In the genomic region with DNA sequence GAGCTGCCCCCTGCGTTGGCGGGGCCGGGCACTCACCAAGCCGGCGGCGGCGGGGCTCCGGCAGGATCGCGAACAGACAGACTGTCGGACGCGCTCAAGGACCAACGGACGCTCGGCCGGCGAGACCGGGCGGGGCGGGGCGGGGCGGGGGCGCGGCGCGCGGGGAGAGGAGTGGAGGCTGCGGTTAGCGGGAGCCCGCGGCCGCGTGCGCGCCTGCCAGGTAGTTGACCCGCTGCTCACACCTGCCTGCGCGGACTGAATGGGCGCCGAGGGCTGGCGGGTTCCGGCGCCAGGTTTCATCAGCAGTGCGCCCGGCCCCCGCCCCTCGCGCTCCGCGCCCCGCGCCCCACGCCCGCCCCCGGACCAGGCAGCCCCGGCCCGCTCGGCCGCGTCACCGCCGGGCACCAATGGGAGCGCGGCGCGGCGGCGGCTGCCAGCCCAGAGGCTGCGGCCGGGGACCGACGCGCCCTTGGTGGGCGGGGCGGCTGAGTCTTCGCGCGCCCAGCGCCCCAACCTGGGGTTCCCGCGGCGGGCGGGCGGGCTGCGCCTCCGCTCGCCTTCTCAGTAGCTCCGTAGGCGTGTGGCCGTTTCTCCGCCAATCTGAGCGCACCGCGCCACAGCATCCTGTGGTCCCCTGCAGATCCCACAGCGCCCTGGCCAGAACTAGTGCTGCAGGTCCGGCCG, we compare ENCODE assay signal across 1 cellular context.
TF ChIP-seq lines count a peak whose summit lies in the region.

A gene (minus strand): TSS at position 309 of the 684 bp plus-strand sequence. CDS start 59,500 bp downstream, outside the sequence.

TF ChIP-seq in HepG2, 621 proteins besides CTCF, POLR2A, EP300 and RAD21 (continued from another document and continues in another):
- TF ChIP-seq ZNF766 (CRISPR knock-in tag; IDR thresholded peaks at IDR 0.05; ENCODE audit: borderline replicate concordance) (no peak), SP140L (CRISPR knock-in tag; IDR thresholded peaks at IDR 0.05; ENCODE audit: borderline replicate concordance) (no peak), ZSCAN20 (CRISPR knock-in tag; IDR thresholded peaks at IDR 0.05; ENCODE audit: borderline replicate concordance) (no peak), ZNF672 (CRISPR knock-in tag; IDR thresholded peaks at IDR 0.05) (no peak), MZF1 (CRISPR knock-in tag; IDR thresholded peaks at IDR 0.05; ENCODE audit: borderline replicate concordance) (no peak), PHF8 (CRISPR knock-in tag; IDR thresholded peaks at IDR 0.05) (0 out of 2 replicates have a peak, but pooled peaks have one; percentile 22), XBP1 (CRISPR knock-in tag; IDR thresholded peaks at IDR 0.05) (no peak), RFX5 (IDR thresholded peaks at IDR 0.05; ENCODE audit: low read depth, low read length) (no peak), ZNF768 (CRISPR knock-in tag; IDR thresholded peaks at IDR 0.05) (peak; percentile 16; the same call in 1 of the 2 replicates), SALL1 (CRISPR knock-in tag; IDR thresholded peaks at IDR 0.05) (peak; percentile 52), PRMT3 (CRISPR knock-in tag; IDR thresholded peaks at IDR 0.05; ENCODE audit: borderline replicate concordance, low read depth) (no peak; the same call in 1 of the 2 replicates), KDM2A (CRISPR knock-in tag; IDR thresholded peaks at IDR 0.05; ENCODE audit: borderline replicate concordance, low read depth) (peak; percentile 47; the same call in 1 of the 2 replicates), NR2C2 (CRISPR knock-in tag; IDR thresholded peaks at IDR 0.05; ENCODE audit: borderline replicate concordance) (no peak), ZNF530 (CRISPR knock-in tag; IDR thresholded peaks at IDR 0.05; ENCODE audit: low read depth) (no peak), SRF (IDR thresholded peaks at IDR 0.05; ENCODE audit: low read depth, low read length) (no peak), KMT2B (CRISPR knock-in tag; IDR thresholded peaks at IDR 0.05) (no peak), FOXA3 (CRISPR knock-in tag; IDR thresholded peaks at IDR 0.05) (no peak), POGZ (CRISPR knock-in tag; IDR thresholded peaks at IDR 0.05) (no peak), TRIM24 (CRISPR knock-in tag; IDR thresholded peaks at IDR 0.05) (no peak), SMYD3 (CRISPR knock-in tag; IDR thresholded peaks at IDR 0.05) (no peak), ZNF562 (CRISPR knock-in tag; IDR thresholded peaks at IDR 0.05; ENCODE audit: borderline replicate concordance) (no peak), MAZ (IDR thresholded peaks at IDR 0.05; ENCODE audit: borderline replicate concordance, low read depth, low read length) (0 out of 2 replicates have a peak, but pooled peaks have one; percentile 49), MAZ (CRISPR knock-in tag; IDR thresholded peaks at IDR 0.05; ENCODE audit: low read depth) (no peak), ZNF431 (CRISPR knock-in tag; IDR thresholded peaks at IDR 0.05; ENCODE audit: borderline replicate concordance, low read depth) (no peak), ZNF326 (CRISPR knock-in tag; IDR thresholded peaks at IDR 0.05; ENCODE audit: borderline replicate concordance) (no peak), CHD4 (IDR thresholded peaks at IDR 0.05; ENCODE audit: borderline replicate concordance, low read length) (no peak), GTF3A (CRISPR knock-in tag; conservative IDR thresholded peaks at IDR 0.05) (no peak), SP5 (CRISPR knock-in tag; IDR thresholded peaks at IDR 0.05; ENCODE audit: borderline replicate concordance, low read depth) (no peak), TAF1 (CRISPR knock-in tag; IDR thresholded peaks at IDR 0.05) (peak; percentile 11; the same call in 1 of the 2 replicates), NPAS2 (CRISPR knock-in tag; IDR thresholded peaks at IDR 0.05; ENCODE audit: borderline replicate concordance) (no peak), STAG1 (CRISPR knock-in tag; IDR thresholded peaks at IDR 0.05) (no peak), MED1 (CRISPR knock-in tag; IDR thresholded peaks at IDR 0.05) (no peak), SP4 (CRISPR knock-in tag; IDR thresholded peaks at IDR 0.05) (no peak; the same call in 1 of the 2 replicates), RORA (CRISPR knock-in tag; IDR thresholded peaks at IDR 0.05) (no peak), WIZ (CRISPR knock-in tag; IDR thresholded peaks at IDR 0.05) (no peak), CCDC6 (CRISPR knock-in tag; IDR thresholded peaks at IDR 0.05) (no peak; the same call in 1 of the 2 replicates), TEAD3 (CRISPR knock-in tag; optimal IDR thresholded peaks at IDR 0.05; ENCODE audit: borderline replicate concordance) (no peak), ZNF33A (CRISPR knock-in tag; IDR thresholded peaks at IDR 0.05; ENCODE audit: borderline replicate concordance) (no peak), GTF2F1 (IDR thresholded peaks at IDR 0.05; ENCODE audit: low read length) (no peak), TBP (CRISPR knock-in tag; IDR thresholded peaks at IDR 0.05) (no peak), KAT8 (CRISPR knock-in tag; IDR thresholded peaks at IDR 0.05) (no peak), PTBP1 (IDR thresholded peaks at IDR 0.05; ENCODE audit: low read depth, low read length, poor library complexity, severe bottlenecking) (no peak)
- TF ChIP-seq, protein P1, sequence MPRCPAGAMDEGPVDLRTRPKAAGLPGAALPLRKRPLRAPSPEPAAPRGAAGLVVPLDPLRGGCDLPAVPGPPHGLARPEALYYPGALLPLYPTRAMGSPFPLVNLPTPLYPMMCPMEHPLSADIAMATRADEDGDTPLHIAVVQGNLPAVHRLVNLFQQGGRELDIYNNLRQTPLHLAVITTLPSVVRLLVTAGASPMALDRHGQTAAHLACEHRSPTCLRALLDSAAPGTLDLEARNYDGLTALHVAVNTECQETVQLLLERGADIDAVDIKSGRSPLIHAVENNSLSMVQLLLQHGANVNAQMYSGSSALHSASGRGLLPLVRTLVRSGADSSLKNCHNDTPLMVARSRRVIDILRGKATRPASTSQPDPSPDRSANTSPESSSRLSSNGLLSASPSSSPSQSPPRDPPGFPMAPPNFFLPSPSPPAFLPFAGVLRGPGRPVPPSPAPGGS (CRISPR knock-in tag; IDR thresholded peaks at IDR 0.05), result no peak
- TF ChIP-seq, protein P2, sequence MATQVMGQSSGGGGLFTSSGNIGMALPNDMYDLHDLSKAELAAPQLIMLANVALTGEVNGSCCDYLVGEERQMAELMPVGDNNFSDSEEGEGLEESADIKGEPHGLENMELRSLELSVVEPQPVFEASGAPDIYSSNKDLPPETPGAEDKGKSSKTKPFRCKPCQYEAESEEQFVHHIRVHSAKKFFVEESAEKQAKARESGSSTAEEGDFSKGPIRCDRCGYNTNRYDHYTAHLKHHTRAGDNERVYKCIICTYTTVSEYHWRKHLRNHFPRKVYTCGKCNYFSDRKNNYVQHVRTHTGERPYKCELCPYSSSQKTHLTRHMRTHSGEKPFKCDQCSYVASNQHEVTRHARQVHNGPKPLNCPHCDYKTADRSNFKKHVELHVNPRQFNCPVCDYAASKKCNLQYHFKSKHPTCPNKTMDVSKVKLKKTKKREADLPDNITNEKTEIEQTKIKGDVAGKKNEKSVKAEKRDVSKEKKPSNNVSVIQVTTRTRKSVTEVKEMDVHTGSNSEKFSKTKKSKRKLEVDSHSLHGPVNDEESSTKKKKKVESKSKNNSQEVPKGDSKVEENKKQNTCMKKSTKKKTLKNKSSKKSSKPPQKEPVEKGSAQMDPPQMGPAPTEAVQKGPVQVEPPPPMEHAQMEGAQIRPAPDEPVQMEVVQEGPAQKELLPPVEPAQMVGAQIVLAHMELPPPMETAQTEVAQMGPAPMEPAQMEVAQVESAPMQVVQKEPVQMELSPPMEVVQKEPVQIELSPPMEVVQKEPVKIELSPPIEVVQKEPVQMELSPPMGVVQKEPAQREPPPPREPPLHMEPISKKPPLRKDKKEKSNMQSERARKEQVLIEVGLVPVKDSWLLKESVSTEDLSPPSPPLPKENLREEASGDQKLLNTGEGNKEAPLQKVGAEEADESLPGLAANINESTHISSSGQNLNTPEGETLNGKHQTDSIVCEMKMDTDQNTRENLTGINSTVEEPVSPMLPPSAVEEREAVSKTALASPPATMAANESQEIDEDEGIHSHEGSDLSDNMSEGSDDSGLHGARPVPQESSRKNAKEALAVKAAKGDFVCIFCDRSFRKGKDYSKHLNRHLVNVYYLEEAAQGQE (IDR thresholded peaks at IDR 0.05; ENCODE audit: borderline replicate concordance in 1 of 2, low read depth in 1 of 2, low read length in 2 of 2), result no peak
- TF ChIP-seq, protein P3, sequence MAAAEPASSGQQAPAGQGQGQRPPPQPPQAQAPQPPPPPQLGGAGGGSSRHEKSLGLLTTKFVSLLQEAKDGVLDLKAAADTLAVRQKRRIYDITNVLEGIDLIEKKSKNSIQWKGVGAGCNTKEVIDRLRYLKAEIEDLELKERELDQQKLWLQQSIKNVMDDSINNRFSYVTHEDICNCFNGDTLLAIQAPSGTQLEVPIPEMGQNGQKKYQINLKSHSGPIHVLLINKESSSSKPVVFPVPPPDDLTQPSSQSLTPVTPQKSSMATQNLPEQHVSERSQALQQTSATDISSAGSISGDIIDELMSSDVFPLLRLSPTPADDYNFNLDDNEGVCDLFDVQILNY (CRISPR knock-in tag; conservative IDR thresholded peaks at IDR 0.05), result peak; percentile 66; the same call in 1 of the 2 replicates
- TF ChIP-seq, protein P4, sequence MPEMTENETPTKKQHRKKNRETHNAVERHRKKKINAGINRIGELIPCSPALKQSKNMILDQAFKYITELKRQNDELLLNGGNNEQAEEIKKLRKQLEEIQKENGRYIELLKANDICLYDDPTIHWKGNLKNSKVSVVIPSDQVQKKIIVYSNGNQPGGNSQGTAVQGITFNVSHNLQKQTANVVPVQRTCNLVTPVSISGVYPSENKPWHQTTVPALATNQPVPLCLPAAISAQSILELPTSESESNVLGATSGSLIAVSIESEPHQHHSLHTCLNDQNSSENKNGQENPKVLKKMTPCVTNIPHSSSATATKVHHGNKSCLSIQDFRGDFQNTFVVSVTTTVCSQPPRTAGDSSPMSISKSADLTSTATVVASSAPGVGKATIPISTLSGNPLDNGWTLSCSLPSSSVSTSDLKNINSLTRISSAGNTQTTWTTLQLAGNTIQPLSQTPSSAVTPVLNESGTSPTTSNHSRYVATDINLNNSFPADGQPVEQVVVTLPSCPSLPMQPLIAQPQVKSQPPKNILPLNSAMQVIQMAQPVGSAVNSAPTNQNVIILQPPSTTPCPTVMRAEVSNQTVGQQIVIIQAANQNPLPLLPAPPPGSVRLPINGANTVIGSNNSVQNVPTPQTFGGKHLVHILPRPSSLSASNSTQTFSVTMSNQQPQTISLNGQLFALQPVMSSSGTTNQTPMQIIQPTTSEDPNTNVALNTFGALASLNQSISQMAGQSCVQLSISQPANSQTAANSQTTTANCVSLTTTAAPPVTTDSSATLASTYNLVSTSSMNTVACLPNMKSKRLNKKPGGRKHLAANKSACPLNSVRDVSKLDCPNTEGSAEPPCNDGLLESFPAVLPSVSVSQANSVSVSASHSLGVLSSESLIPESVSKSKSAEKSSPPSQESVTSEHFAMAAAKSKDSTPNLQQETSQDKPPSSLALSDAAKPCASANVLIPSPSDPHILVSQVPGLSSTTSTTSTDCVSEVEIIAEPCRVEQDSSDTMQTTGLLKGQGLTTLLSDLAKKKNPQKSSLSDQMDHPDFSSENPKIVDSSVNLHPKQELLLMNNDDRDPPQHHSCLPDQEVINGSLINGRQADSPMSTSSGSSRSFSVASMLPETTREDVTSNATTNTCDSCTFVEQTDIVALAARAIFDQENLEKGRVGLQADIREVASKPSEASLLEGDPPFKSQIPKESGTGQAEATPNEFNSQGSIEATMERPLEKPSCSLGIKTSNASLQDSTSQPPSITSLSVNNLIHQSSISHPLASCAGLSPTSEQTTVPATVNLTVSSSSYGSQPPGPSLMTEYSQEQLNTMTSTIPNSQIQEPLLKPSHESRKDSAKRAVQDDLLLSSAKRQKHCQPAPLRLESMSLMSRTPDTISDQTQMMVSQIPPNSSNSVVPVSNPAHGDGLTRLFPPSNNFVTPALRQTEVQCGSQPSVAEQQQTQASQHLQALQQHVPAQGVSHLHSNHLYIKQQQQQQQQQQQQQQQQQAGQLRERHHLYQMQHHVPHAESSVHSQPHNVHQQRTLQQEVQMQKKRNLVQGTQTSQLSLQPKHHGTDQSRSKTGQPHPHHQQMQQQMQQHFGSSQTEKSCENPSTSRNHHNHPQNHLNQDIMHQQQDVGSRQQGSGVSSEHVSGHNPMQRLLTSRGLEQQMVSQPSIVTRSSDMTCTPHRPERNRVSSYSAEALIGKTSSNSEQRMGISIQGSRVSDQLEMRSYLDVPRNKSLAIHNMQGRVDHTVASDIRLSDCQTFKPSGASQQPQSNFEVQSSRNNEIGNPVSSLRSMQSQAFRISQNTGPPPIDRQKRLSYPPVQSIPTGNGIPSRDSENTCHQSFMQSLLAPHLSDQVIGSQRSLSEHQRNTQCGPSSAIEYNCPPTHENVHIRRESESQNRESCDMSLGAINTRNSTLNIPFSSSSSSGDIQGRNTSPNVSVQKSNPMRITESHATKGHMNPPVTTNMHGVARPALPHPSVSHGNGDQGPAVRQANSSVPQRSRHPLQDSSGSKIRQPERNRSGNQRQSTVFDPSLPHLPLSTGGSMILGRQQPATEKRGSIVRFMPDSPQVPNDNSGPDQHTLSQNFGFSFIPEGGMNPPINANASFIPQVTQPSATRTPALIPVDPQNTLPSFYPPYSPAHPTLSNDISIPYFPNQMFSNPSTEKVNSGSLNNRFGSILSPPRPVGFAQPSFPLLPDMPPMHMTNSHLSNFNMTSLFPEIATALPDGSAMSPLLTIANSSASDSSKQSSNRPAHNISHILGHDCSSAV (CRISPR knock-in tag; IDR thresholded peaks at IDR 0.05; ENCODE audit: borderline replicate concordance), result no peak
- TF ChIP-seq, protein P5, sequence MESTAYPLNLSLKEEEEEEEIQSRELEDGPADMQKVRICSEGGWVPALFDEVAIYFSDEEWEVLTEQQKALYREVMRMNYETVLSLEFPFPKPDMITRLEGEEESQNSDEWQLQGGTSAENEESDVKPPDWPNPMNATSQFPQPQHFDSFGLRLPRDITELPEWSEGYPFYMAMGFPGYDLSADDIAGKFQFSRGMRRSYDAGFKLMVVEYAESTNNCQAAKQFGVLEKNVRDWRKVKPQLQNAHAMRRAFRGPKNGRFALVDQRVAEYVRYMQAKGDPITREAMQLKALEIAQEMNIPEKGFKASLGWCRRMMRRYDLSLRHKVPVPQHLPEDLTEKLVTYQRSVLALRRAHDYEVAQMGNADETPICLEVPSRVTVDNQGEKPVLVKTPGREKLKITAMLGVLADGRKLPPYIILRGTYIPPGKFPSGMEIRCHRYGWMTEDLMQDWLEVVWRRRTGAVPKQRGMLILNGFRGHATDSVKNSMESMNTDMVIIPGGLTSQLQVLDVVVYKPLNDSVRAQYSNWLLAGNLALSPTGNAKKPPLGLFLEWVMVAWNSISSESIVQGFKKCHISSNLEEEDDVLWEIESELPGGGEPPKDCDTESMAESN (CRISPR knock-in tag; conservative IDR thresholded peaks at IDR 0.05), result 0 out of 2 replicates have a peak, but pooled peaks have one; percentile 7
- TF ChIP-seq, protein P6, sequence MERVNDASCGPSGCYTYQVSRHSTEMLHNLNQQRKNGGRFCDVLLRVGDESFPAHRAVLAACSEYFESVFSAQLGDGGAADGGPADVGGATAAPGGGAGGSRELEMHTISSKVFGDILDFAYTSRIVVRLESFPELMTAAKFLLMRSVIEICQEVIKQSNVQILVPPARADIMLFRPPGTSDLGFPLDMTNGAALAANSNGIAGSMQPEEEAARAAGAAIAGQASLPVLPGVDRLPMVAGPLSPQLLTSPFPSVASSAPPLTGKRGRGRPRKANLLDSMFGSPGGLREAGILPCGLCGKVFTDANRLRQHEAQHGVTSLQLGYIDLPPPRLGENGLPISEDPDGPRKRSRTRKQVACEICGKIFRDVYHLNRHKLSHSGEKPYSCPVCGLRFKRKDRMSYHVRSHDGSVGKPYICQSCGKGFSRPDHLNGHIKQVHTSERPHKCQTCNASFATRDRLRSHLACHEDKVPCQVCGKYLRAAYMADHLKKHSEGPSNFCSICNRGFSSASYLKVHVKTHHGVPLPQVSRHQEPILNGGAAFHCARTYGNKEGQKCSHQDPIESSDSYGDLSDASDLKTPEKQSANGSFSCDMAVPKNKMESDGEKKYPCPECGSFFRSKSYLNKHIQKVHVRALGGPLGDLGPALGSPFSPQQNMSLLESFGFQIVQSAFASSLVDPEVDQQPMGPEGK (CRISPR knock-in tag; IDR thresholded peaks at IDR 0.05), result 0 out of 2 replicates have a peak, but pooled peaks have one; percentile 3
